Comparison of ENCODE assay signal across 23 cellular contexts in genomic region chr1:113320972-113321680, GRCh38.
DNase-seq lines count a peak whose midpoint lies in the region; ATAC-seq and TF ChIP-seq lines count a peak whose summit lies in the region.
"Had no signal": no experiment of that assay in that cellular context is flagged by ENCODE, and none has a peak within 500 bp of the region (broad histone marks: within the 10 kb centered on the region; RNA-seq: fewer than 3 reads in every experiment).

No MANE protein-coding gene starts in this region.

- H3K79me1 ChIP-seq in H9 (ENCODE audit: insufficient read depth, low read depth, low read length, poor library complexity, severe bottlenecking): no peaks in the 10 kb centered on the region

- H3K9ac ChIP-seq in H9 (ENCODE audit: extremely low read depth, insufficient read length, low read length): no peak overlapping the region

- no peak overlapping the region for H3K4ac ChIP-seq in H9 (ENCODE audit: low read depth, low read length)

- H3T11ph ChIP-seq in H9 (ENCODE audit: low read length): no peak overlapping the region

- no peak overlapping the region for H3K27ac Mint-ChIP-seq in H9
- H3K27ac Mint-ChIP-seq: naive B cell; stimulated activated memory B cell treated with anti-CD40 and anti-IgM and Interleukin-4, amounts not matched to agents 10 μg/mL and 1 μg/mL and 100 μg/mL, for 72 hours had no signal

- no peak overlapping the region for H2BK15ac ChIP-seq in H9 (ENCODE audit: low read depth, low read length)

- H4K8ac ChIP-seq in H9 (replicated peaks; ENCODE audit: insufficient read length, low read depth, low read length): no peak overlapping the region

- no peaks in the 10 kb centered on the region for H3K27me3 Mint-ChIP-seq in H9 (ENCODE audit: low read depth)
- H3K27me3 Mint-ChIP-seq: naive B cell; stimulated activated memory B cell treated with anti-CD40 and anti-IgM and Interleukin-4, amounts not matched to agents 10 μg/mL and 1 μg/mL and 100 μg/mL, for 72 hours had no signal

- H2BK20ac ChIP-seq in H9 (ENCODE audit: low read depth, low read length, poor library complexity, severe bottlenecking): no peak overlapping the region

- DNase-seq in DMS53 (lab: John Stamatoyannopoulos, UW) (peak; percentile 21), DMS53 treated with DMSO at 0.1 percent for 48 hours (lab: John Stamatoyannopoulos, UW; ENCODE audit: unreplicated experiment) (no peak), choroid plexus epithelial cell (ENCODE audit: low read depth) (peak; percentile 27), lower lobe of right lung (no peak), SW480 (ENCODE audit: low spot score) (no peak), NCI-H510A (lab: John Stamatoyannopoulos, UW) (no peak), H9 (no peak)
- DNase-seq: 8988T; activated CD4-positive, alpha-beta T cell treated with anti-CD3 and anti-CD28 coated beads, Interleukin-2, amount 50 U/mL, for 1 hour; activated CD8-positive, alpha-beta memory T cell treated with anti-CD3 and anti-CD28 coated beads, Interleukin-2, amount 50 U/mL, for 4 hours; BE2C; dermis blood vessel endothelial cell; foreskin keratinocyte; hippocampal formation; islet precursor cell; mesenchymal stem cell; naive B cell; occipital lobe; right lobe of liver; SHP77; testis had no signal

- no peaks in the 10 kb centered on the region for H4K20me1 ChIP-seq in H9 (ENCODE audit: control insufficient read depth, insufficient read depth, insufficient read length)

- no peak overlapping the region for H4K91ac ChIP-seq in H9 (ENCODE audit: insufficient read length, low read depth, low read length)

- WGBS in H9 (ENCODE audit: extremely low coverage, insufficient read length, low lambda C conversion rate): no CpG with 5 or more reads among the region's 3 CpGs

- H3K36me3 Mint-ChIP-seq in H9 (ENCODE audit: insufficient read depth in 1 of 3, low read depth in 3 of 3): no peaks in the 10 kb centered on the region
- H3K36me3 Mint-ChIP-seq: naive B cell; stimulated activated memory B cell treated with anti-CD40 and anti-IgM and Interleukin-4, amounts not matched to agents 10 μg/mL and 1 μg/mL and 100 μg/mL, for 72 hours had no signal

- H2AFZ ChIP-seq in H9 (ENCODE audit: low read length): no peak overlapping the region

- H3K14ac ChIP-seq in H9 (ENCODE audit: insufficient read depth, low read length): no peak overlapping the region

- no peak overlapping the region for H2BK12ac ChIP-seq in H9 (ENCODE audit: insufficient read length, low read depth, low read length)

- H3K4me3 Mint-ChIP-seq in H9: no peak overlapping the region
- H3K4me3 Mint-ChIP-seq: naive B cell; stimulated activated memory B cell treated with anti-CD40 and anti-IgM and Interleukin-4, amounts not matched to agents 10 μg/mL and 1 μg/mL and 100 μg/mL, for 72 hours had no signal

- TF ChIP-seq CTCF in choroid plexus epithelial cell (conservative IDR thresholded peaks at IDR 0.05; ENCODE audit: low read depth, low read length) (no peak), lower lobe of right lung (IDR thresholded peaks at IDR 0.05) (no peak), H9 (conservative IDR thresholded peaks at IDR 0.05) (no peak)

- no peak overlapping the region for H3K56ac ChIP-seq in H9 (ENCODE audit: insufficient read length, low read depth, low read length)

- H3K27me3 ChIP-seq in lower lobe of right lung (ENCODE audit: low read depth): no peaks in the 10 kb centered on the region
- H3K27me3 ChIP-seq in H9 (ENCODE audit: insufficient read depth, low read length): no peaks in the 10 kb centered on the region
- H3K27me3 ChIP-seq: BE2C, foreskin keratinocyte, right lobe of liver, testis had no signal

- no peak overlapping the region for H2AK5ac ChIP-seq in H9 (ENCODE audit: insufficient read length, low read length)

- H3K23ac ChIP-seq in H9 (ENCODE audit: insufficient read length, low read depth, low read length): no peak overlapping the region

- H4K5ac ChIP-seq in H9 (ENCODE audit: insufficient read length, low read depth, low read length): no peak overlapping the region

- intact Hi-C loops in lower lobe of right lung (cut with DNase I): no loop called here

- no peaks in the 10 kb centered on the region; a peak in 2 of 5 replicates for H3K9me3 Mint-ChIP-seq in H9
- H3K9me3 Mint-ChIP-seq: stimulated activated memory B cell treated with anti-CD40 and anti-IgM and Interleukin-4, amounts not matched to agents 10 μg/mL and 1 μg/mL and 100 μg/mL, for 72 hours had no signal

- no peaks in the 10 kb centered on the region for H3K4me1 ChIP-seq in lower lobe of right lung
- H3K4me1 ChIP-seq in H9 (ENCODE audit: insufficient read depth, low read length): no peaks in the 10 kb centered on the region
- H3K4me1 ChIP-seq: BE2C, right lobe of liver, testis had no signal

- H2BK120ac ChIP-seq in H9 (ENCODE audit: low read depth, low read length, poor library complexity, severe bottlenecking): no peak overlapping the region

- no peak overlapping the region for H3K18ac ChIP-seq in H9 (ENCODE audit: insufficient read length, low read depth, low read length)

- peak; percentile 89 to 92 for ATAC-seq in lower lobe of right lung
- ATAC-seq in HG02798 (IDR thresholded peaks at IDR 0.05; ENCODE audit: poor library complexity, unreplicated experiment): no peak
- ATAC-seq: foreskin keratinocyte; stimulated activated memory B cell treated with anti-CD40 and anti-IgM and Interleukin-4, amounts not matched to agents 10 μg/mL and 1 μg/mL and 100 μg/mL, for 72 hours had no signal

- no peaks in the 10 kb centered on the region for H3K36me3 ChIP-seq in lower lobe of right lung
- H3K36me3 ChIP-seq: BE2C, right lobe of liver had no signal

- H3K4me1 Mint-ChIP-seq in H9: peaks cover 0 to 6% of the 10 kb centered on the region in 2 experiments; a peak in 1 of 4 replicates
- H3K4me1 Mint-ChIP-seq: naive B cell; stimulated activated memory B cell treated with anti-CD40 and anti-IgM and Interleukin-4, amounts not matched to agents 10 μg/mL and 1 μg/mL and 100 μg/mL, for 72 hours had no signal

- no peaks in the 10 kb centered on the region for H3K79me2 ChIP-seq in H9 (ENCODE audit: insufficient read depth, low read length)

- H3K4me2 ChIP-seq in H9 (ENCODE audit: insufficient read depth, insufficient read length, low read length): no peak overlapping the region

- H3K23me2 ChIP-seq in H9 (ENCODE audit: insufficient read length, low read depth, low read length, poor library complexity, severe bottlenecking): no peaks in the 10 kb centered on the region

- H3K4me3 ChIP-seq in choroid plexus epithelial cell (ENCODE audit: low read depth, low read length) (no peak overlapping the region), lower lobe of right lung (no peak overlapping the region)
- H3K4me3 ChIP-seq: right lobe of liver, testis had no signal

- H2BK5ac ChIP-seq in H9 (ENCODE audit: insufficient read length, low read length): no peak overlapping the region

- H3K27ac ChIP-seq in lower lobe of right lung (peak overlapping the region; percentile 54), H9 (ENCODE audit: insufficient read length, low read depth, low read length) (no peak overlapping the region)
- H3K27ac ChIP-seq: foreskin keratinocyte, right lobe of liver, testis had no signal

- H3K9me3 ChIP-seq in lower lobe of right lung (no peaks in the 10 kb centered on the region), H9 (ENCODE audit: control insufficient read depth, low read depth, low read length) (no peaks in the 10 kb centered on the region)
- H3K9me3 ChIP-seq: BE2C, right lobe of liver, testis had no signal

Comparison
In these comparisons a context has a peak if more than half of its experiments do, and no peak if none do; other contexts are left out.
1. DNase-seq: peak in DMS53 (single experiment) and choroid plexus epithelial cell (single experiment); none in DMS53 treated with DMSO at 0.1 percent for 48 hours (single experiment), lower lobe of right lung (single experiment), SW480 (single experiment), NCI-H510A (single experiment) and H9 (single experiment).